ENCODE assay signal across 33 cellular contexts in genomic region chr3:193735850-193736249, GRCh38.
"Had no signal": no experiment of that assay in that cellular context is flagged by ENCODE, and none has a peak within 500 bp of the region (broad histone marks: within the 10 kb centered on the region; RNA-seq: fewer than 3 reads in every experiment).

No MANE protein-coding gene starts in this region.

- FAIRE-seq: astrocyte, TTC549 had no signal

- H3K4me1 ChIP-seq: breast epithelium had no signal

- DNase-seq: activated CD4-positive, alpha-beta memory T cell treated with anti-CD3 and anti-CD28 coated beads, Interleukin-2, amount 10 ng/mL, durations not matched to agents 7 days and 5 days; activated CD4-positive, alpha-beta T cell treated with anti-CD3 and anti-CD28 coated beads for 1 hour; activated CD4-positive, alpha-beta T cell treated with anti-CD3 and anti-CD28 coated beads for 36 hours; activated CD4-positive, alpha-beta T cell treated with anti-CD3 and anti-CD28 coated beads for 48 hours; activated CD4-positive, alpha-beta T cell treated with anti-CD3 and anti-CD28 coated beads, Interleukin-2, amount 10 ng/mL, durations not matched to agents 7 days and 5 days; activated CD4-positive, alpha-beta T cell treated with anti-CD3 and anti-CD28 coated beads, Interleukin-2, amount 50 U/mL, for 48 hours; activated CD4-positive, CD25-positive, alpha-beta regulatory T cell; activated CD8-positive, alpha-beta memory T cell treated with anti-CD3 and anti-CD28 coated beads for 24 hours; activated CD8-positive, alpha-beta memory T cell treated with anti-CD3 and anti-CD28 coated beads, Interleukin-2, amount 10 ng/mL, durations not matched to agents 7 days and 5 days; activated CD8-positive, alpha-beta memory T cell treated with anti-CD3 and anti-CD28 coated beads, Interleukin-2, amount 50 U/mL, for 48 hours; activated CD8-positive, alpha-beta T cell treated with anti-CD3 and anti-CD28 coated beads, Interleukin-2, amount 10 ng/mL, durations not matched to agents 7 days and 5 days; activated effector memory CD4-positive, alpha-beta T cell treated with Interleukin-2 at 50 U/mL for 16 hours; activated gamma-delta T cell; activated naive CD4-positive, alpha-beta T cell treated with anti-CD3 and anti-CD28 coated beads, Interleukin-2, amount 10 ng/mL, durations not matched to agents 7 days and 5 days; activated naive CD4-positive, alpha-beta T cell treated with Interleukin-2 at 50 U/mL for 16 hours; activated naive CD8-positive, alpha-beta T cell treated with anti-CD3 and anti-CD28 coated beads, Interleukin-2, amount 10 ng/mL, durations not matched to agents 7 days and 5 days; activated naive CD8-positive, alpha-beta T cell treated with anti-CD3 and anti-CD28 coated beads, Interleukin-2, amount 50 U/mL, for 24 hours; activated T-cell treated with anti-CD3 and anti-CD28 coated beads, Interleukin-2, amount 50 U/mL, for 24 hours; activated T-cell treated with anti-CD3 and anti-CD28 coated beads, Interleukin-2, amount 50 U/mL, for 48 hours; amygdala; aorta; body of pancreas; brain microvascular endothelial cell; central memory CD4-positive, alpha-beta T cell; T-helper 1 cell; T-helper 2 cell; T-helper 9 cell; WERI-Rb-1 had no signal

- H3K27me3 ChIP-seq: body of pancreas, breast epithelium had no signal

- H3K36me3 ChIP-seq: brain microvascular endothelial cell, breast epithelium, WERI-Rb-1 had no signal

- H3K4me3 ChIP-seq: body of pancreas, breast epithelium had no signal

- H3K9me3 ChIP-seq: body of pancreas, breast epithelium had no signal

- ATAC-seq: activated CD4-positive, alpha-beta T cell treated with anti-CD3 and anti-CD28 coated beads for 36 hours; activated CD4-positive, CD25-positive, alpha-beta regulatory T cell treated with anti-CD3 and anti-CD28 coated beads, Interleukin-2, amount 50 U/mL, for 24 hours; activated CD8-positive, alpha-beta memory T cell treated with anti-CD3 and anti-CD28 coated beads, Interleukin-2, amount 10 ng/mL, durations not matched to agents 7 days and 5 days; activated CD8-positive, alpha-beta T cell treated with anti-CD3 and anti-CD28 coated beads, Interleukin-2, amount 10 ng/mL, durations not matched to agents 7 days and 5 days; activated naive CD8-positive, alpha-beta T cell treated with anti-CD3 and anti-CD28 coated beads, Interleukin-2, amount 50 U/mL, for 24 hours; WTC11 had no signal

- H3K27ac ChIP-seq: brain microvascular endothelial cell, WERI-Rb-1 had no signal
